ENCODE assay signal across 9 cellular contexts in the genomic region with DNA sequence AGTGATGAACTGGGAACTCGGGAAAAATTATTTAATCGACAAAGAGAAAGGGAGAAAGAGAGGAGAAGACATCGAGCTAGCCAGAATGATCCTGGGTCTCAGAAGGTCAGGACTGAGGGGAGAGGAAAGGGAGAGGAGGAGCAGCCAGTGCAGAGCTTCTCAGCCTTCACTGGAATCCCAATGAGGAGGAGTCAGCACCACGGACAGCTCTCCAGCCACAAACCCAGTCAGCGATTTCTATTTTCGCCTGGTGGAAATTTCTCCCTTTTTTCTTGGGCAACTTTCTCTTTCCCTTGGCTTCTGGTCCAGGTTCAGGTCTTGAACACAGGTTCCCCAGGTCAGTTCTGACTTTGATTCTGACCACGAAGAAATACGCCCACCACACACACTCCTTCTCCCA. TPM values are rescaled to one million over a fixed set of nuclear protein-coding genes. Genes with fewer than 3 reads are reported as not detected.
DNase-seq lines count a peak whose midpoint lies in the region; ATAC-seq, FAIRE-seq and TF ChIP-seq lines count a peak whose summit lies in the region.
"Had no signal": no experiment of that assay in that cellular context is flagged by ENCODE, and none has a peak within 500 bp of the region (broad histone marks: within the 10 kb centered on the region; RNA-seq: fewer than 3 reads in every experiment).

No MANE protein-coding gene starts in this region.

- no peak overlapping the region for H3K27ac Mint-ChIP-seq in stimulated activated memory B cell treated with anti-CD40 and anti-IgM and Interleukin-4, amounts not matched to agents 10 μg/mL and 1 μg/mL and 100 μg/mL, for 72 hours
- H3K27ac Mint-ChIP-seq: stimulated activated naive CD8-positive, alpha-beta T cell treated with anti-CD3 and anti-CD28 coated beads, Interleukin-15, Interleukin-2, amounts not matched to agents 100 ng/mL and 50 ng/mL, for 24 hours had no signal

- no TSS peak for BruUV-seq in K562 (replicated peaks; lab: Mats Ljungman, UMichigan)

- H3K9me3 ChIP-seq in K562 (replicated peaks; ENCODE audit: control insufficient read depth, insufficient read depth, low read depth, low read length) (no peaks in the 10 kb centered on the region), left lung (no peaks in the 10 kb centered on the region)

- H3K27me3 ChIP-seq in K562 (ENCODE audit: control insufficient read depth in 2 of 2, insufficient read depth in 2 of 2, low read length in 2 of 2) (no peaks in the 10 kb centered on the region), left lung (peaks cover 26 to 61% of the 10 kb centered on the region in 2 donors)

- H4K20me1 ChIP-seq in K562 (replicated peaks; ENCODE audit: control insufficient read depth, insufficient read depth, low read length) = no peaks in the 10 kb centered on the region

- DNase-seq in Ammon's horn (ENCODE audit: low spot score) (peak; percentile 43), HT1080 (ENCODE audit: low read depth) (peak; percentile 4), K562 (ENCODE audit: extremely low read depth in 1 of 4, low spot score in 3 of 4) (peak; percentile 8 to 19 (median 18)), left lung (peak in 1 of 2 donors; percentile 37), NCI-H2227 (lab: John Stamatoyannopoulos, UW; ENCODE audit: unreplicated experiment) (no peak)
- no peak for DNase-seq in effector CD4-positive, alpha-beta T cell

- H3K4me1 Mint-ChIP-seq in stimulated activated memory B cell treated with anti-CD40 and anti-IgM and Interleukin-4, amounts not matched to agents 10 μg/mL and 1 μg/mL and 100 μg/mL, for 72 hours = peaks cover 6% of the 10 kb centered on the region

- no peak overlapping the region for H3K4me2 ChIP-seq in K562 (ENCODE audit: insufficient read depth, low read length)

- in situ Hi-C loops in K562 (cut with MboI) = no loop called here

- intact Hi-C loops in K562 (cut with micrococcal nuclease) (no loop called here), left lung (cut with DNase I) (no loop called here)

- no peak overlapping the region for H3K4me3 Mint-ChIP-seq in stimulated activated memory B cell treated with anti-CD40 and anti-IgM and Interleukin-4, amounts not matched to agents 10 μg/mL and 1 μg/mL and 100 μg/mL, for 72 hours
- H3K4me3 Mint-ChIP-seq: stimulated activated naive CD8-positive, alpha-beta T cell treated with anti-CD3 and anti-CD28 coated beads, Interleukin-15, Interleukin-2, amounts not matched to agents 100 ng/mL and 50 ng/mL, for 24 hours had no signal

- no peaks in the 10 kb centered on the region for H3K36me3 ChIP-seq in K562 (ENCODE audit: control insufficient read depth, insufficient read depth, low read length)
- no peaks in the 10 kb centered on the region for H3K36me3 ChIP-seq in left lung

- H3K79me2 ChIP-seq in K562 (ENCODE audit: control insufficient read depth, insufficient read depth, low read length) = no peaks in the 10 kb centered on the region

- no peak for TF ChIP-seq CTCF in K562 (IDR thresholded peaks at IDR 0.05 in 2 of 3, conservative IDR thresholded peaks at IDR 0.05 in 1 of 3; ENCODE audit: insufficient read depth in 2 of 3, low read depth in 1 of 3, low read length in 3 of 3)
- TF ChIP-seq CTCF in left lung (IDR thresholded peaks at IDR 0.05) = no peak

- no peaks in the 10 kb centered on the region for H3K36me3 Mint-ChIP-seq in stimulated activated memory B cell treated with anti-CD40 and anti-IgM and Interleukin-4, amounts not matched to agents 10 μg/mL and 1 μg/mL and 100 μg/mL, for 72 hours

- H3K9me3 Mint-ChIP-seq in stimulated activated memory B cell treated with anti-CD40 and anti-IgM and Interleukin-4, amounts not matched to agents 10 μg/mL and 1 μg/mL and 100 μg/mL, for 72 hours = peaks cover 12% of the 10 kb centered on the region

- CTCF ChIA-PET in K562 (lab: Yijun Ruan, JAX; ENCODE audit: low intra/inter-chr PET ratio) = no interaction called here

- H3K4me3 ChIP-seq in K562 (no peak overlapping the region), left lung (no peak overlapping the region)

- H3K27ac ChIP-seq in K562 (ENCODE audit: extremely low read depth, low read depth, low read length) (no peak overlapping the region), left lung (no peak overlapping the region)

- no peak for TF ChIP-seq RAD21 in K562 (CRISPR knock-in tag; conservative IDR thresholded peaks at IDR 0.05 in 1 of 2, IDR thresholded peaks at IDR 0.05 in 1 of 2)

- POLR2A ChIA-PET in K562 (lab: Yijun Ruan, JAX) = no interaction called here

- no peak overlapping the region for H3K9ac ChIP-seq in K562 (ENCODE audit: insufficient read depth in 1 of 2, low read depth in 2 of 2, low read length in 2 of 2)

- no peak overlapping the region for H2AFZ ChIP-seq in K562 (ENCODE audit: low read depth, low read length)

- H3K9me1 ChIP-seq in K562 (ENCODE audit: control insufficient read depth, insufficient read depth, low read length) = no peaks in the 10 kb centered on the region

- no peaks in the 10 kb centered on the region for H3K4me1 ChIP-seq in K562 (replicated peaks in 1 of 2; ENCODE audit: control insufficient read depth in 2 of 2, insufficient read depth in 2 of 2, low read length in 2 of 2)
- H3K4me1 ChIP-seq in left lung = peaks cover 0 to 6% of the 10 kb centered on the region in 2 donors

- no peak for TF ChIP-seq EP300 in K562 (IDR thresholded peaks at IDR 0.05; ENCODE audit: low read length)

- H3K27me3 Mint-ChIP-seq in stimulated activated memory B cell treated with anti-CD40 and anti-IgM and Interleukin-4, amounts not matched to agents 10 μg/mL and 1 μg/mL and 100 μg/mL, for 72 hours = peaks cover 55% of the 10 kb centered on the region

- no peak for ATAC-seq in K562
- ATAC-seq in left lung = peak; percentile 69
- ATAC-seq in stimulated activated memory B cell treated with anti-CD40 and anti-IgM and Interleukin-4, amounts not matched to agents 10 μg/mL and 1 μg/mL and 100 μg/mL, for 72 hours = no peak
- no peak for ATAC-seq in GM21447 (IDR thresholded peaks at IDR 0.05; ENCODE audit: unreplicated experiment)

- TF ChIP-seq POLR2A in K562 (conservative IDR thresholded peaks at IDR 0.05) = no peak

- FAIRE-seq in K562 (lab: Jason Lieb, UNC) = no peak

- 0% methylated on average over 5 of the region's 8 CpGs for WGBS in K562 (ENCODE audit: insufficient coverage, low coverage, missing lambda C conversion rate)

RNA-seq across cellular contexts. Expression of gene BRINP1, which starts 1.6 kb away (rescaled TPM):
- total RNA-seq in HT1080 (2014; rRNA removed; shearing (Covaris generic)) = not detected in 2 replicates
- polyA plus RNA-seq in HT1080 (2015; cell fraction: cytosol; rRNA removed) = 0.05 TPM in 1 of 2 replicates, not detected in the other
- polyA plus RNA-seq in HT1080 (2015; cell fraction: nucleus; rRNA removed) = not detected in 2 replicates
- total RNA-seq in K562 (2011; cell fraction: chromatin; rRNA removed; ENCODE audit: low replicate concordance) = not detected in 2 replicates
- not detected in 2 replicates for total RNA-seq in K562 (2011; cell fraction: nucleolus; rRNA removed)
- not detected in 2 replicates for total RNA-seq in K562 (2011; cell fraction: nucleoplasm; rRNA removed)
- total RNA-seq in K562 (2014; rRNA removed) (not detected in 2 replicates), K562 (2014; rRNA removed; fragmentation: Illumina TruSeq; extraction: Trizol) (not detected in 2 replicates), K562 (2015; rRNA removed; fragmentation: Illumina TruSeq; extraction: Trizol) (not detected in 2 replicates), K562 (2021) (not detected in 2 replicates), left lung (under 1 TPM; 0.42 to 0.70 TPM)
- polyA plus RNA-seq in K562 (2011; rRNA removed) (not detected in 2 replicates), K562 (2014; fragmentation: Illumina TruSeq; extraction: Trizol) (not detected in 2 replicates), K562 (2014; fragmentation: Nextera tagmentation; extraction: Ambion mirVana) (not detected), K562 (2014; rRNA removed) (not detected in 2 replicates)
- not detected in 2 replicates for polyA plus RNA-seq in K562 (2011; cell fraction: cytosol; rRNA removed)
- polyA plus RNA-seq in K562 (2011; cell fraction: nucleus; rRNA removed) = not detected in 2 replicates
- polyA plus RNA-seq in K562 (2012) = not detected in 2 replicates
- polyA minus RNA-seq in K562 (2011; rRNA and poly(A)+ RNA removed) = not detected in 2 replicates
- not detected in 2 replicates for polyA minus RNA-seq in K562 (2011; cell fraction: cytosol; rRNA and poly(A)+ RNA removed)
- not detected in 2 replicates for polyA minus RNA-seq in K562 (2011; cell fraction: nucleus; rRNA and poly(A)+ RNA removed)

Comparison
In these comparisons a context has a peak if more than half of its experiments do, and no peak if none do; other contexts are left out.
1. DNase-seq: peak in Ammon's horn (single experiment), HT1080 (single experiment) and K562 (4 of 4); none in NCI-H2227 (single experiment) and effector CD4-positive, alpha-beta T cell (single experiment).